10 cellular contexts compared by ENCODE assay signal in the genomic region with DNA sequence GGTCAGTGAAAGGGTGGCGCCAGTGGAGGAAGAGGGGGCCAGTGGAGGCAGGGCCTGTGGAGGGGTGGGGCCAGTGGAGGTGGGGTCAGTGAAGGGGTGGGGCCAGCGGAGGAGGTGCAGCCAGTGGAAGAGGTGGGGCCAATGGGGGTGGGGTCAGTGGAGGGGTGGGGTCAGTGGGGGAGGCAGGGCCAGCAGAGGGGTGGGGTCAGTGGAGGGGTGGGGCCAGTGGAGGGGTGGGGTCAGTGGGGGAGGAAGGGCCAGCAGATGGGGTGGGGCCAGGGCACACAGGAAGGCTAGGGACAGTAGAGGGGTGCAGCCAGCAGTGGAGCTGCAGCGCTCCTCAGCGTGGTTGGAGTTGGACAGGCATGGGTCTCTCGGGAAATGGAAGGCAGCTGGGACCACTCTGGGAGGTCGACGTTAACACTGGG. TPM values are rescaled to one million over a fixed set of nuclear protein-coding genes. Genes with fewer than 3 reads are reported as not detected.
DNase-seq lines count a peak whose midpoint lies in the region; ATAC-seq and TF ChIP-seq lines count a peak whose summit lies in the region.
"Had no signal": no experiment of that assay in that cellular context is flagged by ENCODE, and none has a peak within 500 bp of the region (broad histone marks: within the 10 kb centered on the region; RNA-seq: fewer than 3 reads in every experiment).

No MANE protein-coding gene starts in this region.

- H3K27me3 ChIP-seq in psoas muscle (ENCODE audit: insufficient read depth in 3 of 3, low read length in 2 of 3) = no peaks in the 10 kb centered on the region

- DNase-seq in activated T-cell treated with anti-CD3 and anti-CD28 coated beads for 48 hours (ENCODE audit: low read depth) (peak; percentile 26), NCI-H460 (ENCODE audit: extremely low read depth, low read depth) (peak; percentile 78), epithelial cell of prostate (ENCODE audit: low read depth, low spot score) (peak; percentile 33), psoas muscle (peak in 1 of 2 donors; percentile 24), NCI-H69 (lab: John Stamatoyannopoulos, UW) (no peak)
- no peak for DNase-seq in activated T-cell treated with anti-CD3 and anti-CD28 coated beads, Interleukin-2, amount 50 U/mL, for 1 hour
- DNase-seq: C1 segment of cervical spinal cord had no signal

- ATAC-seq in psoas muscle (peak in 3 of 4 donors; percentile 36 to 66 (median 59)), GM21737 (IDR thresholded peaks at IDR 0.05; ENCODE audit: unreplicated experiment) (no peak), HG03108 (IDR thresholded peaks at IDR 0.05; ENCODE audit: unreplicated experiment) (no peak)

- no peaks in the 10 kb centered on the region for H3K4me1 ChIP-seq in psoas muscle

- intact Hi-C loops in psoas muscle (cut with DNase I) = no loop called here

- H3K27ac ChIP-seq in epithelial cell of prostate (no peak overlapping the region), psoas muscle (no peak overlapping the region)

- no peak for TF ChIP-seq CTCF in psoas muscle (IDR thresholded peaks at IDR 0.05)

- H3K36me3 ChIP-seq in psoas muscle (ENCODE audit: insufficient read depth in 1 of 2, low read depth in 1 of 2) = peaks cover 0 to 59% of the 10 kb centered on the region in 2 donors

- 77 to 88% (median 88%) methylated on average over 6 to 7 of the region's 7 CpGs for WGBS in psoas muscle, 3 donors

- H3K9me3 ChIP-seq in psoas muscle = no peaks in the 10 kb centered on the region

- H3K4me3 ChIP-seq in psoas muscle = no peak overlapping the region
- H3K4me3 ChIP-seq: PC-9 had no signal

RNA-seq across cellular contexts. Expression of gene ADRM1, which starts 18.7 kb away (rescaled TPM):
- 142 and 176 TPM in 2 replicates for total RNA-seq in NCI-H460 (2014; rRNA removed; shearing (Covaris generic))
- polyA plus RNA-seq in NCI-H460 (2014; cell fraction: nucleus; rRNA removed) = 281 and 296 TPM in 2 replicates
- 100 to 1,000 TPM; 142 to 280 (median 238) TPM for total RNA-seq in psoas muscle
- polyA plus RNA-seq in psoas muscle = 100 to 1,000 TPM; 355 to 603 (median 460) TPM

RNA-seq across cellular contexts. Expression of gene LAMA5, which starts 45.6 kb away (rescaled TPM):
- 169 and 171 TPM in 2 replicates for total RNA-seq in NCI-H460 (2014; rRNA removed; shearing (Covaris generic))
- 606 and 655 TPM in 2 replicates for polyA plus RNA-seq in NCI-H460 (2014; cell fraction: nucleus; rRNA removed)
- total RNA-seq in psoas muscle = 10 to 100 TPM; 27.2 to 74.6 (median 46.5) TPM
- polyA plus RNA-seq in psoas muscle = 10 to 100 TPM; 14.4 to 40.5 (median 23.3) TPM

Comparison
In these comparisons a context has a peak if more than half of its experiments do, and no peak if none do; other contexts are left out.
1. DNase-seq: peak in activated T-cell treated with anti-CD3 and anti-CD28 coated beads for 48 hours (single experiment), NCI-H460 (single experiment) and epithelial cell of prostate (single experiment); none in activated T-cell treated with anti-CD3 and anti-CD28 coated beads, Interleukin-2, amount 50 U/mL, for 1 hour (single experiment) and NCI-H69 (single experiment).
2. ATAC-seq: peak in psoas muscle (3 of 4); none in GM21737 (single experiment) and HG03108 (single experiment).